In genomic region chr3:115513411-115513800, GRCh38 we compare ENCODE assay signal across 8 cellular contexts.
DNase-seq lines count a peak whose midpoint lies in the region; ATAC-seq and TF ChIP-seq lines count a peak whose summit lies in the region.

No MANE protein-coding gene starts in this region.

- H3K4me1 ChIP-seq in ascending aorta (no peaks in the 10 kb centered on the region), SJCRH30 (peaks cover 2% of the 10 kb centered on the region; the same call in 1 of the 2 replicates)

- H3K27ac ChIP-seq in ascending aorta (no peak overlapping the region), SJCRH30 (no peak overlapping the region)

- no peak overlapping the region for H3K27ac Mint-ChIP-seq in activated naive CD4-positive, alpha-beta T cell treated with anti-CD3 and anti-CD28 coated beads for 36 hours
- H3K27ac Mint-ChIP-seq in type B pancreatic cell = peak overlapping the region; percentile 86

- H3K9me3 ChIP-seq in ascending aorta (no peaks in the 10 kb centered on the region), SJCRH30 (replicated peaks) (no peaks in the 10 kb centered on the region)

- no peaks in the 10 kb centered on the region for H3K27me3 ChIP-seq in ascending aorta
- peaks cover 4% of the 10 kb centered on the region; the same call in 1 of the 2 replicates for H3K27me3 ChIP-seq in SJCRH30

- H3K4me3 ChIP-seq in ascending aorta (peak overlapping the region; percentile 52 to 70), SJCRH30 (no peak overlapping the region)

- TF ChIP-seq CTCF in ascending aorta (IDR thresholded peaks at IDR 0.05) (no peak), type B pancreatic cell (conservative IDR thresholded peaks at IDR 0.05) (no peak)

- intact Hi-C loops in activated naive CD4-positive, alpha-beta T cell treated with anti-CD3 and anti-CD28 coated beads for 36 hours (cut with micrococcal nuclease) = loop anchor here (1.0 to 10.0 kb wide), 6 partner anchors 145 to 1009 kb away; partner anchors contain the start of gene ZBTB20
- intact Hi-C loops in ascending aorta (cut with DNase I) = loop anchor here (5.0 to 10.0 kb wide), 2 partner anchors 236 to 299 kb away; no protein-coding TSS in a partner anchor

- peaks cover 29% of the 10 kb centered on the region for H3K27me3 Mint-ChIP-seq in activated naive CD4-positive, alpha-beta T cell treated with anti-CD3 and anti-CD28 coated beads for 36 hours (ENCODE audit: low read depth)
- H3K27me3 Mint-ChIP-seq in type B pancreatic cell = peaks cover 17% of the 10 kb centered on the region

- ATAC-seq in HG02642 (IDR thresholded peaks at IDR 0.05; ENCODE audit: poor library complexity, unreplicated experiment) = no peak

- no peaks in the 10 kb centered on the region for H3K36me3 ChIP-seq in ascending aorta
- H3K36me3 ChIP-seq in SJCRH30 = no peaks in the 10 kb centered on the region

- no peaks in the 10 kb centered on the region for H3K36me3 Mint-ChIP-seq in activated naive CD4-positive, alpha-beta T cell treated with anti-CD3 and anti-CD28 coated beads for 36 hours (ENCODE audit: low read depth)
- no peaks in the 10 kb centered on the region for H3K36me3 Mint-ChIP-seq in type B pancreatic cell

- H3K9me3 Mint-ChIP-seq in activated naive CD4-positive, alpha-beta T cell treated with anti-CD3 and anti-CD28 coated beads for 36 hours = no peaks in the 10 kb centered on the region
- H3K9me3 Mint-ChIP-seq in type B pancreatic cell = peaks cover 4% of the 10 kb centered on the region

- peak overlapping the region; percentile 83 for H3K4me3 Mint-ChIP-seq in activated naive CD4-positive, alpha-beta T cell treated with anti-CD3 and anti-CD28 coated beads for 36 hours
- peak overlapping the region; percentile 92 for H3K4me3 Mint-ChIP-seq in type B pancreatic cell

- no peak for DNase-seq in activated naive CD4-positive, alpha-beta T cell treated with anti-CD3 and anti-CD28 coated beads for 36 hours
- DNase-seq in activated naive CD4-positive, alpha-beta T cell treated with anti-CD3 and anti-CD28 coated beads, Interleukin-2, amount 50 U/mL, for 16 hours = no peak
- DNase-seq in ascending aorta (ENCODE audit: low spot score in 2 of 2) (no peak), kidney tubule cell (ENCODE audit: low spot score) (peak; percentile 10), type B pancreatic cell (ENCODE audit: extremely low spot score, unreplicated experiment) (no peak), SJCRH30 (no peak), SIG-M5 (lab: John Stamatoyannopoulos, UW) (no peak)

- peaks cover 20% of the 10 kb centered on the region for H3K4me1 Mint-ChIP-seq in activated naive CD4-positive, alpha-beta T cell treated with anti-CD3 and anti-CD28 coated beads for 36 hours (ENCODE audit: low read depth)
- H3K4me1 Mint-ChIP-seq in type B pancreatic cell (ENCODE audit: unreplicated experiment) = peaks cover 42% of the 10 kb centered on the region

- CTCF ChIA-PET in activated naive CD4-positive, alpha-beta T cell treated with anti-CD3 and anti-CD28 coated beads for 36 hours (lab: Charles Lee) = interaction anchor here (0.9 kb wide), 1 partner anchor 421 kb away, joined by 3 read pairs; no protein-coding TSS in a partner anchor
